ENCODE assay signal across 7 cellular contexts in the genomic region with DNA sequence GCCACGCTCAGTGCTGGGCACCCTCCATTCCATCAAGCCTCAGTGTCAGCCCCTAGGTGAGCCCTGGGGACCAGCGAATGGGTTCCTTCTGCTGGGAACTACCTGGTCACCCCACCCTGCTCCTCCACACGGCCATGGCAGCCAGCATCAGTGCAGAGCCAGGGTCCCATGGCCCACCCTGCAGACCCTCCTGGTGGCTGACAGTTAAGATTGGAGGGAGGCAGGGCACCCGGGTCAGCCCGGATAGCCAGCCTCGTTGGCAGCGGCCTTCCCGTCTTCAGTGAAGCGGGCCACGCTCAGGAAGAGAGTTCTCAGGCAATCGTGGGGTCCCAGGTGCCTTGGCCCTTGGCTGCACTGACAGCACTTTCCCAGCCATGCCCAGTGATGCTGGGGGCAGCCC.
"Had no signal": no experiment of that assay in that cellular context is flagged by ENCODE, and none has a peak within 500 bp of the region (broad histone marks: within the 10 kb centered on the region; RNA-seq: fewer than 3 reads in every experiment).

No MANE protein-coding gene starts in this region.

- H3K9ac ChIP-seq: KMS-11 had no signal

- FAIRE-seq: HepG2, HTR-8/SVneo had no signal

- H3K27ac ChIP-seq: HL-60, KMS-11 had no signal

- DNase-seq: IMR-90, KBM-7, KG1 had no signal

- ATAC-seq: HepG2 had no signal

- H3K4me2 ChIP-seq: KMS-11 had no signal
